ENCODE assay signal across 9 cellular contexts in the genomic region with DNA sequence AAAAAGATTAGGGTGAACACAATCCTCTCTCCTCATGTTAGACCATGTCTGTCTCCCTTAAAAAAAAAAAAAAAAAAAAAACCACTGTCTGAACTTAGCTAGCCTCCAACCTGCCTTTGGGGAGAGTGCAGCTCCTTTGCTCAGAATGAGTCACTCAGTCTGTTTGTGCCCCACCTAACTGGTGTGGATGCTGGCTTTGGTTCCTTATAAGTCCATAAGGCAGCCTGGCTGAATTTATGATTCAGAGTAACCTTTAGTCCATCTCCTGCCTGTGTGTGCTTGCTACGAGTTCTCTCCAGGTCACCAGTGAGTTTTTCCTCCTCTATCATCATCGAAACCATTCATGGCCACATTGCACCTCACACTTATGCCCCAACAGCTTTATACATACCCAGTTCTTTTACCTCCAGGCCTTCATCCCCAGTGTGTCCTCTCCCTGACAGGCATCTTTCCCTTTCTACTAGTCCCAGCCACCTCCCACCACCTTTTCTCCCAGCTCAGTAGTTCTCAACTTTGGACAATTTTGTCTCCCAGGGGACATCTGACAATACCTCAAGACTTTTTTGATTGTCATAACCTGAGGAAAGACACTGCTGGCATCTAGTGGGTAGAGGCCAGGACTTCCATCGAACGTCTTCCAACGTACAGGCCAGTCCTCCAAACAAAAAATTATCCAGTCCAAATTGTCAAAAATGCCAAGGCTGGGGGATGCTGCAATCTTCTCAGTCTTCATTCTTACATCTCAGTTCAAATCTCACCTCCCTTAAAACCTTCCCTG.
DNase-seq lines count a peak whose midpoint lies in the region; ATAC-seq and TF ChIP-seq lines count a peak whose summit lies in the region.
"Had no signal": no experiment of that assay in that cellular context is flagged by ENCODE, and none has a peak within 500 bp of the region (broad histone marks: within the 10 kb centered on the region; RNA-seq: fewer than 3 reads in every experiment).

No MANE protein-coding gene starts in this region.

- DNase-seq in NCI-H69 (lab: John Stamatoyannopoulos, UW) (peak; percentile 1), fibroblast of lung (ENCODE audit: low read depth in 2 of 2) (peak; percentile 77 to 98), skeletal muscle cell (ENCODE audit: low read depth) (peak; percentile 92), thyroid gland (no peak)
- no peak for DNase-seq in activated CD8-positive, alpha-beta T cell treated with anti-CD3 and anti-CD28 coated beads, Interleukin-2, amount 10 ng/mL, durations not matched to agents 7 days and 5 days
- DNase-seq: caudate nucleus had no signal

- no peak overlapping the region for H3K4me3 Mint-ChIP-seq in activated CD8-positive, alpha-beta T cell treated with anti-CD3 and anti-CD28 coated beads, Interleukin-2, amount 10 ng/mL, durations not matched to agents 7 days and 5 days

- peak overlapping the region; percentile 39 for H2AFZ ChIP-seq in fibroblast of lung (ENCODE audit: low read length)

- H3K27ac ChIP-seq in fibroblast of lung (ENCODE audit: insufficient read depth, low read length) (no peak overlapping the region), thyroid gland (no peak overlapping the region)

- TF ChIP-seq CTCF in fibroblast of lung (conservative IDR thresholded peaks at IDR 0.05 in 1 of 2, IDR thresholded peaks at IDR 0.05 in 1 of 2; ENCODE audit: low read depth in 1 of 2, low read length in 2 of 2) (no peak), thyroid gland (IDR thresholded peaks at IDR 0.05) (no peak)

- WGBS in thyroid gland, 2 donors, result 69 to 77% methylated on average over 5 of the region's 5 CpGs

- H3K36me3 ChIP-seq in fibroblast of lung (ENCODE audit: control insufficient read depth, insufficient read depth, low read length) (no peaks in the 10 kb centered on the region), thyroid gland (no peaks in the 10 kb centered on the region)

- intact Hi-C loops in thyroid gland (cut with DNase I), result no loop called here

- peaks cover 9% of the 10 kb centered on the region for H3K9me3 Mint-ChIP-seq in activated CD8-positive, alpha-beta T cell treated with anti-CD3 and anti-CD28 coated beads, Interleukin-2, amount 10 ng/mL, durations not matched to agents 7 days and 5 days (ENCODE audit: insufficient read depth)

- H3K27me3 ChIP-seq in fibroblast of lung (ENCODE audit: control insufficient read depth, insufficient read depth, low read length) (no peaks in the 10 kb centered on the region), thyroid gland (no peaks in the 10 kb centered on the region)

- H3K4me2 ChIP-seq in fibroblast of lung (ENCODE audit: extremely low read depth, insufficient read depth, low read length), result no peak overlapping the region

- H3K9ac ChIP-seq in fibroblast of lung (ENCODE audit: insufficient read depth, low read length), result no peak overlapping the region

- H3K36me3 Mint-ChIP-seq in activated CD8-positive, alpha-beta T cell treated with anti-CD3 and anti-CD28 coated beads, Interleukin-2, amount 10 ng/mL, durations not matched to agents 7 days and 5 days (ENCODE audit: low read depth), result no peaks in the 10 kb centered on the region

- CTCF ChIA-PET in activated CD8-positive, alpha-beta T cell treated with anti-CD3 and anti-CD28 coated beads, Interleukin-2, amount 10 ng/mL, durations not matched to agents 7 days and 5 days (lab: Charles Lee), result interaction anchor here (1.5 kb wide), 1 partner anchor 645 kb away, joined by 5 read pairs; no protein-coding TSS in a partner anchor

- H3K27me3 Mint-ChIP-seq in activated CD8-positive, alpha-beta T cell treated with anti-CD3 and anti-CD28 coated beads, Interleukin-2, amount 10 ng/mL, durations not matched to agents 7 days and 5 days (ENCODE audit: low read depth), result peaks cover 2% of the 10 kb centered on the region

- H4K20me1 ChIP-seq in fibroblast of lung (ENCODE audit: control insufficient read depth, extremely low read depth, insufficient read depth, low read length), result no peaks in the 10 kb centered on the region

- no peak overlapping the region for H3K27ac Mint-ChIP-seq in activated CD8-positive, alpha-beta T cell treated with anti-CD3 and anti-CD28 coated beads, Interleukin-2, amount 10 ng/mL, durations not matched to agents 7 days and 5 days

- peak; percentile 78 for ATAC-seq in GM18502 (IDR thresholded peaks at IDR 0.05; ENCODE audit: poor library complexity, unreplicated experiment)
- no peak for ATAC-seq in HG03159 (IDR thresholded peaks at IDR 0.05; ENCODE audit: unreplicated experiment)
- no peak for ATAC-seq in HG03025 (IDR thresholded peaks at IDR 0.05; ENCODE audit: low FRiP score, unreplicated experiment)
- no peak for ATAC-seq in activated CD8-positive, alpha-beta T cell treated with anti-CD3 and anti-CD28 coated beads, Interleukin-2, amount 10 ng/mL, durations not matched to agents 7 days and 5 days

- no peaks in the 10 kb centered on the region for H3K4me1 Mint-ChIP-seq in activated CD8-positive, alpha-beta T cell treated with anti-CD3 and anti-CD28 coated beads, Interleukin-2, amount 10 ng/mL, durations not matched to agents 7 days and 5 days (ENCODE audit: low read depth)

- H3K4me3 ChIP-seq in fibroblast of lung (replicated peaks in 1 of 4; ENCODE audit: control extremely low read depth in 1 of 4, insufficient read depth in 1 of 4, low read depth in 3 of 4, low read length in 4 of 4) (no peak overlapping the region), skeletal muscle cell (ENCODE audit: low read depth, low read length) (no peak overlapping the region), thyroid gland (replicated peaks in 1 of 3) (no peak overlapping the region)

- POLR2A ChIA-PET in activated CD8-positive, alpha-beta T cell treated with anti-CD3 and anti-CD28 coated beads, Interleukin-2, amount 10 ng/mL, durations not matched to agents 7 days and 5 days (lab: Charles Lee), result no interaction called here

- H3K9me3 ChIP-seq in fibroblast of lung (ENCODE audit: control insufficient read depth, insufficient read depth, low read depth, low read length) (no peaks in the 10 kb centered on the region), thyroid gland (no peaks in the 10 kb centered on the region)

- no peak for TF ChIP-seq POLR2A in thyroid gland (IDR thresholded peaks at IDR 0.05)

- H3K79me2 ChIP-seq in fibroblast of lung (ENCODE audit: control insufficient read depth, insufficient read depth, low read length), result no peaks in the 10 kb centered on the region

- H3K4me1 ChIP-seq in fibroblast of lung (ENCODE audit: control insufficient read depth, extremely low read depth, insufficient read depth, low read length), result peaks cover 5% of the 10 kb centered on the region
- H3K4me1 ChIP-seq in thyroid gland, result no peaks in the 10 kb centered on the region

Comparison
In these comparisons a context has a peak if more than half of its experiments do, and no peak if none do; other contexts are left out.
1. DNase-seq: peak in NCI-H69 (single experiment), fibroblast of lung (2 of 2) and skeletal muscle cell (single experiment); none in thyroid gland (0 of 2) and activated CD8-positive, alpha-beta T cell treated with anti-CD3 and anti-CD28 coated beads, Interleukin-2, amount 10 ng/mL, durations not matched to agents 7 days and 5 days (single experiment).